9 cellular contexts compared by ENCODE assay signal in genomic region chr2:240021488-240022104, GRCh38. TPM values are rescaled to one million over a fixed set of nuclear protein-coding genes. Genes with fewer than 3 reads are reported as not detected.
DNase-seq lines count a peak whose midpoint lies in the region; ATAC-seq and TF ChIP-seq lines count a peak whose summit lies in the region.
"Had no signal": no experiment of that assay in that cellular context is flagged by ENCODE, and none has a peak within 500 bp of the region (broad histone marks: within the 10 kb centered on the region; RNA-seq: fewer than 3 reads in every experiment).

No MANE protein-coding gene starts in this region.

- H3K36me3 ChIP-seq in OCI-LY3 (replicated peaks; ENCODE audit: low read depth, low read length) (no peaks in the 10 kb centered on the region), ovary (no peaks in the 10 kb centered on the region), upper lobe of left lung (peaks cover 22 to 45% (median 39%) of the 10 kb centered on the region in 4 donors)

- H3K4me3 ChIP-seq in OCI-LY3 (ENCODE audit: low read length) (no peak overlapping the region), fibroblast of pulmonary artery (replicated peaks; ENCODE audit: low read depth, low read length) (no peak overlapping the region), ovary (no peak overlapping the region), upper lobe of left lung (no peak overlapping the region)

- no peak overlapping the region for H3K9ac ChIP-seq in OCI-LY3 (ENCODE audit: low read length)

- no peak overlapping the region for H3K4me2 ChIP-seq in OCI-LY3 (ENCODE audit: low read length)

- peak in 1 of 2 donors; percentile 54 for ATAC-seq in upper lobe of left lung (ENCODE audit: low FRiP score in 2 of 2)
- ATAC-seq in HG02885 (IDR thresholded peaks at IDR 0.05; ENCODE audit: poor library complexity, unreplicated experiment): no peak

- H3K4me3 Mint-ChIP-seq in activated T-cell treated with anti-CD3 and anti-CD28 coated beads, Interleukin-2, amount 50 U/mL, for 24 hours: no peak overlapping the region

- no peaks in the 10 kb centered on the region for H4K20me1 ChIP-seq in OCI-LY3 (ENCODE audit: insufficient read depth, low read length)

- no peak overlapping the region for H2AFZ ChIP-seq in OCI-LY3 (ENCODE audit: low read depth, low read length)

- peaks cover 8% of the 10 kb centered on the region for H3K4me1 ChIP-seq in OCI-LY3 (ENCODE audit: low read length)
- peaks cover 4% of the 10 kb centered on the region for H3K4me1 ChIP-seq in ovary (ENCODE audit: insufficient read depth)
- H3K4me1 ChIP-seq in upper lobe of left lung: peaks cover 10 to 25% (median 13%) of the 10 kb centered on the region in 4 donors

- DNase-seq in CD1c-positive myeloid dendritic cell (ENCODE audit: extremely low spot score) (peak; percentile 70), HEK293T (ENCODE audit: extremely low spot score) (peak; percentile 71), fibroblast of pulmonary artery (ENCODE audit: low read depth) (peak; percentile 70), ovary (peak in 4 of 5 donors; percentile 36 to 66 (median 48)), upper lobe of left lung (peak in 1 of 2 donors; percentile 64)
- DNase-seq in activated T-cell treated with anti-CD3 and anti-CD28 coated beads, Interleukin-2, amount 50 U/mL, for 24 hours: peak; percentile 73

- TF ChIP-seq CTCF in OCI-LY3 (IDR thresholded peaks at IDR 0.05; ENCODE audit: low read depth, low read length) (peak; percentile 57), fibroblast of pulmonary artery (IDR thresholded peaks at IDR 0.05; ENCODE audit: low read length, missing control alignments) (peak; percentile 99), ovary (IDR thresholded peaks at IDR 0.05) (peak in 2 of 3 donors; percentile 14 to 24), upper lobe of left lung (IDR thresholded peaks at IDR 0.05) (peak; percentile 52 to 59 (median 56))

- H3K27ac ChIP-seq in OCI-LY3 (ENCODE audit: low read length) (no peak overlapping the region), ovary (no peak overlapping the region), upper lobe of left lung (no peak overlapping the region)

- H3K79me2 ChIP-seq in OCI-LY3 (ENCODE audit: low read length): peaks cover 39% of the 10 kb centered on the region

- H3K4me1 Mint-ChIP-seq in activated T-cell treated with anti-CD3 and anti-CD28 coated beads, Interleukin-2, amount 50 U/mL, for 24 hours (ENCODE audit: low read depth): peaks cover 22% of the 10 kb centered on the region

- intact Hi-C loops in ovary (cut with DNase I): no loop called here

- 58 to 63% (median 62%) methylated on average over 9 of the region's 9 CpGs for WGBS in ovary, 3 donors
- WGBS in upper lobe of left lung, 2 donors: 67 to 68% methylated on average over 8 to 9 of the region's 9 CpGs

- TF ChIP-seq POLR2A in ovary (IDR thresholded peaks at IDR 0.05) (no peak), upper lobe of left lung (IDR thresholded peaks at IDR 0.05) (no peak)

- POLR2A ChIA-PET in HEK293T (lab: Yijun Ruan, JAX): no interaction called here

- peaks cover 65% of the 10 kb centered on the region for H3K36me3 Mint-ChIP-seq in activated T-cell treated with anti-CD3 and anti-CD28 coated beads, Interleukin-2, amount 50 U/mL, for 24 hours (ENCODE audit: low read depth)

- TF ChIP-seq EP300 in ovary (IDR thresholded peaks at IDR 0.05): no peak
- no peak for TF ChIP-seq EP300 in upper lobe of left lung (IDR thresholded peaks at IDR 0.05)

- H3K9me3 Mint-ChIP-seq in activated T-cell treated with anti-CD3 and anti-CD28 coated beads, Interleukin-2, amount 50 U/mL, for 24 hours: no peaks in the 10 kb centered on the region

- CTCF ChIA-PET in HEK293T (lab: Yijun Ruan, JAX): interaction anchor here (0.6 to 1.0 kb wide), 4 partner anchors 9 to 21 kb away, joined by 3 to 5 read pairs (median 4); partner anchors contain the start of gene OR6B2

- no peaks in the 10 kb centered on the region for H3K27me3 ChIP-seq in OCI-LY3 (ENCODE audit: low read depth, low read length)
- H3K27me3 ChIP-seq in ovary: no peaks in the 10 kb centered on the region
- no peaks in the 10 kb centered on the region for H3K27me3 ChIP-seq in upper lobe of left lung

- H3K27ac Mint-ChIP-seq in activated T-cell treated with anti-CD3 and anti-CD28 coated beads, Interleukin-2, amount 50 U/mL, for 24 hours: no peak overlapping the region

- H3K9me3 ChIP-seq in OCI-LY3 (ENCODE audit: insufficient read depth, low read length): no peaks in the 10 kb centered on the region
- no peaks in the 10 kb centered on the region for H3K9me3 ChIP-seq in ovary
- no peaks in the 10 kb centered on the region for H3K9me3 ChIP-seq in upper lobe of left lung

- no peaks in the 10 kb centered on the region for H3K27me3 Mint-ChIP-seq in activated T-cell treated with anti-CD3 and anti-CD28 coated beads, Interleukin-2, amount 50 U/mL, for 24 hours

TF ChIP-seq in HEK293T, 16 proteins besides CTCF, POLR2A, EP300 and RAD21:
- no peak for TF ChIP-seq CTBP1 (IDR thresholded peaks at IDR 0.05; ENCODE audit: borderline replicate concordance)
- no peak for TF ChIP-seq PKNOX1 (IDR thresholded peaks at IDR 0.05)
- no peak for TF ChIP-seq TARDBP (IDR thresholded peaks at IDR 0.05)
- TF ChIP-seq FOXM1 (IDR thresholded peaks at IDR 0.05; ENCODE audit: borderline replicate concordance): no peak
- no peak for TF ChIP-seq ELF4 (IDR thresholded peaks at IDR 0.05)
- no peak for TF ChIP-seq HDGF (IDR thresholded peaks at IDR 0.05; ENCODE audit: borderline replicate concordance)
- TF ChIP-seq ARNT (IDR thresholded peaks at IDR 0.05): no peak
- TF ChIP-seq BHLHE40 (IDR thresholded peaks at IDR 0.05; ENCODE audit: borderline replicate concordance): no peak
- no peak for TF ChIP-seq SUZ12 (IDR thresholded peaks at IDR 0.05)
- TF ChIP-seq FOXA1 (IDR thresholded peaks at IDR 0.05): no peak
- TF ChIP-seq LEF1 (IDR thresholded peaks at IDR 0.05; ENCODE audit: borderline replicate concordance): no peak
- TF ChIP-seq NFRKB (IDR thresholded peaks at IDR 0.05): no peak
- no peak for TF ChIP-seq FOXK2 (IDR thresholded peaks at IDR 0.05)
- TF ChIP-seq L3MBTL2 (conservative IDR thresholded peaks at IDR 0.05): no peak
- no peak for TF ChIP-seq SP1 (IDR thresholded peaks at IDR 0.05)
- no peak for TF ChIP-seq ZNF384 (IDR thresholded peaks at IDR 0.05)

RNA-seq across cellular contexts. Expression of gene NDUFA10, which starts 3.5 kb away (rescaled TPM):
- total RNA-seq in ovary (100 to 1,000 TPM in 3 of 7 donors, 10 to 100 TPM in 4; 57.2 to 111 (median 97.0) TPM), upper lobe of left lung (100 to 1,000 TPM in 2 of 6 donors, 10 to 100 TPM in 4; 40.2 to 129 (median 83.3) TPM)
- 100 to 1,000 TPM in 1 of 2 donors, 10 to 100 TPM in 1; 56.6 to 136 TPM for polyA plus RNA-seq in ovary

RNA-seq across cellular contexts. Expression of gene OR6B2, which starts 8.6 kb away (rescaled TPM):
- total RNA-seq in ovary: not detected
- not detected for polyA plus RNA-seq in ovary
- not detected for total RNA-seq in upper lobe of left lung
- total RNA-seq: subcutaneous adipose tissue had no signal

RNA-seq across cellular contexts. Expression of gene OR6B3, which starts 31.7 kb away (rescaled TPM):
- total RNA-seq in ovary: not detected
- polyA plus RNA-seq in ovary: not detected
- total RNA-seq in upper lobe of left lung: not detected
- total RNA-seq: subcutaneous adipose tissue had no signal

Comparison
In these comparisons a context has a peak if more than half of its experiments do, and no peak if none do; other contexts are left out.
1. CTCF ChIP-seq: peak in every context shown above with its lines; median percentile 99 in fibroblast of pulmonary artery; 57 in OCI-LY3; 56 in upper lobe of left lung; 19 in ovary.